ENCODE assay signal across 12 cellular contexts in the genomic region with DNA sequence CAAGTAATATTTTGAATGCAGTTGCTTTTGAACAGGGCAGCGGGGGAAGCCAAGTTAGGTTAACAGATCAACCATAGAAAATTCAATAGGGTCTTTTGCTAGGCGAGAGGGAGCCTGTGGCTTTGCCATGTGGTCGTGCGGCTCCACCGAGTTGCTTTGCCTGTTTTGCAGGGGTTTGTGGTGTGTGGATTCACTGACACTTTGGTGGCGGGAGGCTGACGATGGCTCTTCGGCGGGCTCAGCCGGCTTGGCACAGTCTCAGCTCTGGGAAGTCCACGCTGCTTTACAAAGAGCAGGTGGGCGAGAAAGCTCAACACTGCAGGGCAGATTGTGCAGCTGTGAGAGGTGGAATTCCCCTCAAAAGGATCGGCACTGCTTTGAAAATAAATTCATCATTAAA.
DNase-seq lines count a peak whose midpoint lies in the region; ATAC-seq, FAIRE-seq and TF ChIP-seq lines count a peak whose summit lies in the region.
"Had no signal": no experiment of that assay in that cellular context is flagged by ENCODE, and none has a peak within 500 bp of the region (broad histone marks: within the 10 kb centered on the region; RNA-seq: fewer than 3 reads in every experiment).

No MANE protein-coding gene starts in this region.

- DNase-seq in NAMALWA (ENCODE audit: low spot score) (peak; percentile 23), K562 (ENCODE audit: extremely low read depth in 1 of 4, low spot score in 3 of 4) (no peak), right cardiac atrium (no peak), mucosa of descending colon (no peak), COLO829 (ENCODE audit: low spot score) (no peak)
- peak; percentile 75 for DNase-seq in activated CD8-positive, alpha-beta T cell treated with anti-CD3 and anti-CD28 coated beads for 36 hours
- peak; percentile 46 for DNase-seq in stimulated activated CD4-positive, alpha-beta T cell treated with anti-CD3 and anti-CD28 coated beads, Interleukin-4, amount 100 ng/mL, for 24 hours
- DNase-seq: COR-L47, MV-4-11 had no signal

- ATAC-seq in activated CD8-positive, alpha-beta T cell treated with anti-CD3 and anti-CD28 coated beads for 36 hours: peak; percentile 86
- ATAC-seq in K562: no peak
- ATAC-seq in right cardiac atrium: no peak
- ATAC-seq in mucosa of descending colon: no peak
- no peak for ATAC-seq in activated T-helper 17 cell treated with anti-CD3 and anti-CD28 coated beads, Interleukin-2, amount 50 U/mL, for 72 hours (replicated peaks)

- no peak for TF ChIP-seq EP300 in K562 (IDR thresholded peaks at IDR 0.05; ENCODE audit: low read length)

- intact Hi-C loops in activated CD8-positive, alpha-beta T cell treated with anti-CD3 and anti-CD28 coated beads for 36 hours (cut with micrococcal nuclease): loop anchor here (10.0 kb wide), 1 partner anchor 55 kb away; no protein-coding TSS in a partner anchor
- intact Hi-C loops in K562 (cut with micrococcal nuclease): no loop called here
- intact Hi-C loops in right cardiac atrium (cut with DNase I): no loop called here
- intact Hi-C loops in mucosa of descending colon (cut with DNase I, micrococcal nuclease): no loop called here

- in situ Hi-C loops in K562 (cut with MboI): no loop called here

- H3K4me1 ChIP-seq in K562 (replicated peaks in 1 of 2; ENCODE audit: control insufficient read depth in 2 of 2, insufficient read depth in 2 of 2, low read length in 2 of 2) (peaks cover 0 to 3% of the 10 kb centered on the region in 2 experiments; a peak in 3 of 5 replicates), right cardiac atrium (ENCODE audit: control insufficient read depth, insufficient read depth, low read length) (no peaks in the 10 kb centered on the region), mucosa of descending colon (ENCODE audit: low read depth) (no peaks in the 10 kb centered on the region)

- no peaks in the 10 kb centered on the region for H3K9me1 ChIP-seq in K562 (ENCODE audit: control insufficient read depth, insufficient read depth, low read length)

- H3K27me3 ChIP-seq in K562 (ENCODE audit: control insufficient read depth in 2 of 2, insufficient read depth in 2 of 2, low read length in 2 of 2) (no peaks in the 10 kb centered on the region), right cardiac atrium (ENCODE audit: control insufficient read depth, insufficient read depth) (no peaks in the 10 kb centered on the region)

- no peak for TF ChIP-seq POLR2A in K562 (conservative IDR thresholded peaks at IDR 0.05)

- H3K4me3 ChIP-seq in K562: no peak overlapping the region
- H3K4me3 ChIP-seq in right cardiac atrium (ENCODE audit: low read length): no peak overlapping the region
- H3K4me3 ChIP-seq in mucosa of descending colon: no peak overlapping the region
- H3K4me3 ChIP-seq: thoracic aorta had no signal

- H3K79me2 ChIP-seq in K562 (ENCODE audit: control insufficient read depth, insufficient read depth, low read length): no peaks in the 10 kb centered on the region

- peak overlapping the region; percentile 74 for H3K4me3 Mint-ChIP-seq in activated CD8-positive, alpha-beta T cell treated with anti-CD3 and anti-CD28 coated beads for 36 hours
- H3K4me3 Mint-ChIP-seq in activated T-helper 17 cell treated with anti-CD3 and anti-CD28 coated beads, Interleukin-2, amount 50 U/mL, for 72 hours: no peak overlapping the region

- H3K36me3 ChIP-seq in K562 (ENCODE audit: control insufficient read depth, insufficient read depth, low read length) (no peaks in the 10 kb centered on the region), mucosa of descending colon (ENCODE audit: low read depth) (no peaks in the 10 kb centered on the region)
- H3K36me3 ChIP-seq: thoracic aorta had no signal

- POLR2A ChIA-PET in activated CD8-positive, alpha-beta T cell treated with anti-CD3 and anti-CD28 coated beads for 36 hours (lab: Charles Lee): interaction anchor here (1.0 kb wide), 1 partner anchor 15 kb away, joined by 4 read pairs; no protein-coding TSS in a partner anchor
- POLR2A ChIA-PET in K562 (lab: Yijun Ruan, JAX): interaction anchor here (1.6 kb wide), 1 partner anchor 9 kb away, joined by 4 read pairs; no protein-coding TSS in a partner anchor

- H3K27ac ChIP-seq in K562 (ENCODE audit: extremely low read depth, low read depth, low read length) (no peak overlapping the region), right cardiac atrium (ENCODE audit: low read length) (no peak overlapping the region)
- H3K27ac ChIP-seq: thoracic aorta had no signal

- no peak for FAIRE-seq in K562 (lab: Jason Lieb, UNC)
- FAIRE-seq: TTC549 had no signal

- H3K27me3 Mint-ChIP-seq in activated CD8-positive, alpha-beta T cell treated with anti-CD3 and anti-CD28 coated beads for 36 hours: peaks cover 7% of the 10 kb centered on the region
- H3K27me3 Mint-ChIP-seq in activated T-helper 17 cell treated with anti-CD3 and anti-CD28 coated beads, Interleukin-2, amount 50 U/mL, for 72 hours: peaks cover 13% of the 10 kb centered on the region

- no peak for TF ChIP-seq CTCF in activated CD8-positive, alpha-beta T cell treated with anti-CD3 and anti-CD28 coated beads for 36 hours (IDR thresholded peaks at IDR 0.05)
- TF ChIP-seq CTCF in K562 (IDR thresholded peaks at IDR 0.05 in 2 of 3, conservative IDR thresholded peaks at IDR 0.05 in 1 of 3; ENCODE audit: insufficient read depth in 2 of 3, low read depth in 1 of 3, low read length in 3 of 3): no peak
- no peak for TF ChIP-seq CTCF in mucosa of descending colon (IDR thresholded peaks at IDR 0.05)

- peaks cover 39% of the 10 kb centered on the region for H3K4me1 Mint-ChIP-seq in activated CD8-positive, alpha-beta T cell treated with anti-CD3 and anti-CD28 coated beads for 36 hours (ENCODE audit: low read depth)
- peaks cover 5% of the 10 kb centered on the region for H3K4me1 Mint-ChIP-seq in activated T-helper 17 cell treated with anti-CD3 and anti-CD28 coated beads, Interleukin-2, amount 50 U/mL, for 72 hours

- no peak overlapping the region for H3K4me2 ChIP-seq in K562 (ENCODE audit: insufficient read depth, low read length)

- H2AFZ ChIP-seq in K562 (ENCODE audit: low read depth, low read length): peak overlapping the region; percentile 17; the same call in 1 of the 2 replicates

- H3K27ac Mint-ChIP-seq in activated CD8-positive, alpha-beta T cell treated with anti-CD3 and anti-CD28 coated beads for 36 hours: peak overlapping the region; percentile 57
- H3K27ac Mint-ChIP-seq in activated T-helper 17 cell treated with anti-CD3 and anti-CD28 coated beads, Interleukin-2, amount 50 U/mL, for 72 hours: no peak overlapping the region

- no peaks in the 10 kb centered on the region for H3K9me3 Mint-ChIP-seq in activated CD8-positive, alpha-beta T cell treated with anti-CD3 and anti-CD28 coated beads for 36 hours
- no peaks in the 10 kb centered on the region for H3K9me3 Mint-ChIP-seq in activated T-helper 17 cell treated with anti-CD3 and anti-CD28 coated beads, Interleukin-2, amount 50 U/mL, for 72 hours

- 55% methylated on average over 13 of the region's 13 CpGs for WGBS in K562 (ENCODE audit: insufficient coverage, low coverage, missing lambda C conversion rate)
- 54% methylated on average over 13 of the region's 13 CpGs for WGBS in right cardiac atrium

- TF ChIP-seq RAD21 in K562 (CRISPR knock-in tag; conservative IDR thresholded peaks at IDR 0.05 in 1 of 2, IDR thresholded peaks at IDR 0.05 in 1 of 2): no peak

- CTCF ChIA-PET in activated CD8-positive, alpha-beta T cell treated with anti-CD3 and anti-CD28 coated beads for 36 hours (lab: Charles Lee): interaction anchor here (1.3 kb wide), 1 partner anchor 10 kb away, joined by 7 read pairs; no protein-coding TSS in a partner anchor
- CTCF ChIA-PET in K562 (lab: Yijun Ruan, JAX; ENCODE audit: low intra/inter-chr PET ratio): no interaction called here

- H3K9ac ChIP-seq in K562 (ENCODE audit: insufficient read depth in 1 of 2, low read depth in 2 of 2, low read length in 2 of 2): no peak overlapping the region; a peak in 1 of 4 replicates

- H3K9me3 ChIP-seq in K562 (replicated peaks; ENCODE audit: control insufficient read depth, insufficient read depth, low read depth, low read length) (no peaks in the 10 kb centered on the region), right cardiac atrium (ENCODE audit: control insufficient read depth, low read length) (no peaks in the 10 kb centered on the region), mucosa of descending colon (no peaks in the 10 kb centered on the region)
- H3K9me3 ChIP-seq: thoracic aorta had no signal

- H3K36me3 Mint-ChIP-seq in activated CD8-positive, alpha-beta T cell treated with anti-CD3 and anti-CD28 coated beads for 36 hours (ENCODE audit: low read depth): no peaks in the 10 kb centered on the region
- no peaks in the 10 kb centered on the region for H3K36me3 Mint-ChIP-seq in activated T-helper 17 cell treated with anti-CD3 and anti-CD28 coated beads, Interleukin-2, amount 50 U/mL, for 72 hours (ENCODE audit: low read depth)

- no peaks in the 10 kb centered on the region for H4K20me1 ChIP-seq in K562 (replicated peaks; ENCODE audit: control insufficient read depth, insufficient read depth, low read length)

- no TSS peak for BruUV-seq in K562 (replicated peaks; lab: Mats Ljungman, UMichigan)

TF ChIP-seq in K562, 482 proteins besides CTCF, POLR2A, EP300 and RAD21 (continues in another document):
- TF ChIP-seq, protein P1, sequence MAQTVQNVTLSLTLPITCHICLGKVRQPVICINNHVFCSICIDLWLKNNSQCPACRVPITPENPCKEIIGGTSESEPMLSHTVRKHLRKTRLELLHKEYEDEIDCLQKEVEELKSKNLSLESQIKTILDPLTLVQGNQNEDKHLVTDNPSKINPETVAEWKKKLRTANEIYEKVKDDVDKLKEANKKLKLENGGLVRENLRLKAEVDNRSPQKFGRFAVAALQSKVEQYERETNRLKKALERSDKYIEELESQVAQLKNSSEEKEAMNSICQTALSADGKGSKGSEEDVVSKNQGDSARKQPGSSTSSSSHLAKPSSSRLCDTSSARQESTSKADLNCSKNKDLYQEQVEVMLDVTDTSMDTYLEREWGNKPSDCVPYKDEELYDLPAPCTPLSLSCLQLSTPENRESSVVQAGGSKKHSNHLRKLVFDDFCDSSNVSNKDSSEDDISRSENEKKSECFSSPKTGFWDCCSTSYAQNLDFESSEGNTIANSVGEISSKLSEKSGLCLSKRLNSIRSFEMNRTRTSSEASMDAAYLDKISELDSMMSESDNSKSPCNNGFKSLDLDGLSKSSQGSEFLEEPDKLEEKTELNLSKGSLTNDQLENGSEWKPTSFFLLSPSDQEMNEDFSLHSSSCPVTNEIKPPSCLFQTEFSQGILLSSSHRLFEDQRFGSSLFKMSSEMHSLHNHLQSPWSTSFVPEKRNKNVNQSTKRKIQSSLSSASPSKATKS (CRISPR knock-in tag; IDR thresholded peaks at IDR 0.05): no peak
- TF ChIP-seq SIN3A (IDR thresholded peaks at IDR 0.05; ENCODE audit: borderline replicate concordance in 2 of 2, control insufficient read depth in 1 of 2, low read depth in 2 of 2, low read length in 2 of 2) (no peak), PHTF2 (CRISPR knock-in tag; IDR thresholded peaks at IDR 0.05) (no peak), ZNF445 (CRISPR knock-in tag; IDR thresholded peaks at IDR 0.05; ENCODE audit: low read depth) (no peak), CBFB (CRISPR knock-in tag; IDR thresholded peaks at IDR 0.05) (no peak), EWSR1 (IDR thresholded peaks at IDR 0.05; ENCODE audit: borderline replicate concordance, low read depth, partially characterized antibody) (no peak)

Comparison
In these comparisons a context has a peak if more than half of its experiments do, and no peak if none do; other contexts are left out.
1. DNase-seq: peak in NAMALWA (single experiment), activated CD8-positive, alpha-beta T cell treated with anti-CD3 and anti-CD28 coated beads for 36 hours (single experiment) and stimulated activated CD4-positive, alpha-beta T cell treated with anti-CD3 and anti-CD28 coated beads, Interleukin-4, amount 100 ng/mL, for 24 hours (single experiment); none in K562 (0 of 4), right cardiac atrium (0 of 3), mucosa of descending colon (0 of 3) and COLO829 (single experiment).